In genomic region chr10:99329891-99330674, GRCh38 we compare ENCODE assay signal across 1 cellular context.
A peak's percentile ranks its signal among the peaks of the same experiment; 100 is the strongest.
TF ChIP-seq lines count a peak whose summit lies in the region.

No MANE protein-coding gene starts in this region.

TF ChIP-seq in HepG2, 621 proteins besides CTCF, POLR2A, EP300 and RAD21 (continued from another document and continues in another):
- peak; percentile 83 for TF ChIP-seq ZNF687 (CRISPR knock-in tag; IDR thresholded peaks at IDR 0.05)
- TF ChIP-seq ZNF629 (CRISPR knock-in tag; conservative IDR thresholded peaks at IDR 0.05) = no peak
- TF ChIP-seq TRIM22 (IDR thresholded peaks at IDR 0.05) = no peak
- TF ChIP-seq, protein P1, sequence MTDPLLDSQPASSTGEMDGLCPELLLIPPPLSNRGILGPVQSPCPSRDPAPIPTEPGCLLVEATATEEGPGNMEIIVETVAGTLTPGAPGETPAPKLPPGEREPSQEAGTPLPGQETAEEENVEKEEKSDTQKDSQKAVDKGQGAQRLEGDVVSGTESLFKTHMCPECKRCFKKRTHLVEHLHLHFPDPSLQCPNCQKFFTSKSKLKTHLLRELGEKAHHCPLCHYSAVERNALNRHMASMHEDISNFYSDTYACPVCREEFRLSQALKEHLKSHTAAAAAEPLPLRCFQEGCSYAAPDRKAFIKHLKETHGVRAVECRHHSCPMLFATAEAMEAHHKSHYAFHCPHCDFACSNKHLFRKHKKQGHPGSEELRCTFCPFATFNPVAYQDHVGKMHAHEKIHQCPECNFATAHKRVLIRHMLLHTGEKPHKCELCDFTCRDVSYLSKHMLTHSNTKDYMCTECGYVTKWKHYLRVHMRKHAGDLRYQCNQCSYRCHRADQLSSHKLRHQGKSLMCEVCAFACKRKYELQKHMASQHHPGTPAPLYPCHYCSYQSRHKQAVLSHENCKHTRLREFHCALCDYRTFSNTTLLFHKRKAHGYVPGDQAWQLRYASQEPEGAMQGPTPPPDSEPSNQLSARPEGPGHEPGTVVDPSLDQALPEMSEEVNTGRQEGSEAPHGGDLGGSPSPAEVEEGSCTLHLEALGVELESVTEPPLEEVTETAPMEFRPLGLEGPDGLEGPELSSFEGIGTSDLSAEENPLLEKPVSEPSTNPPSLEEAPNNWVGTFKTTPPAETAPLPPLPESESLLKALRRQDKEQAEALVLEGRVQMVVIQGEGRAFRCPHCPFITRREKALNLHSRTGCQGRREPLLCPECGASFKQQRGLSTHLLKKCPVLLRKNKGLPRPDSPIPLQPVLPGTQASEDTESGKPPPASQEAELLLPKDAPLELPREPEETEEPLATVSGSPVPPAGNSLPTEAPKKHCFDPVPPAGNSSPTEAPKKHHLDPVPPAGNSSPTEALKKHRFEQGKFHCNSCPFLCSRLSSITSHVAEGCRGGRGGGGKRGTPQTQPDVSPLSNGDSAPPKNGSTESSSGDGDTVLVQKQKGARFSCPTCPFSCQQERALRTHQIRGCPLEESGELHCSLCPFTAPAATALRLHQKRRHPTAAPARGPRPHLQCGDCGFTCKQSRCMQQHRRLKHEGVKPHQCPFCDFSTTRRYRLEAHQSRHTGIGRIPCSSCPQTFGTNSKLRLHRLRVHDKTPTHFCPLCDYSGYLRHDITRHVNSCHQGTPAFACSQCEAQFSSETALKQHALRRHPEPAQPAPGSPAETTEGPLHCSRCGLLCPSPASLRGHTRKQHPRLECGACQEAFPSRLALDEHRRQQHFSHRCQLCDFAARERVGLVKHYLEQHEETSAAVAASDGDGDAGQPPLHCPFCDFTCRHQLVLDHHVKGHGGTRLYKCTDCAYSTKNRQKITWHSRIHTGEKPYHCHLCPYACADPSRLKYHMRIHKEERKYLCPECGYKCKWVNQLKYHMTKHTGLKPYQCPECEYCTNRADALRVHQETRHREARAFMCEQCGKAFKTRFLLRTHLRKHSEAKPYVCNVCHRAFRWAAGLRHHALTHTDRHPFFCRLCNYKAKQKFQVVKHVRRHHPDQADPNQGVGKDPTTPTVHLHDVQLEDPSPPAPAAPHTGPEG (CRISPR knock-in tag; IDR thresholded peaks at IDR 0.05) = peak; percentile 71
- no peak for TF ChIP-seq ZUFSP (CRISPR knock-in tag; IDR thresholded peaks at IDR 0.05; ENCODE audit: borderline replicate concordance)
- no peak for TF ChIP-seq E2F1 (CRISPR knock-in tag; IDR thresholded peaks at IDR 0.05)
- TF ChIP-seq ZSCAN5A (CRISPR knock-in tag; IDR thresholded peaks at IDR 0.05; ENCODE audit: borderline replicate concordance) = peak; percentile 23; the same call in 1 of the 2 replicates
- TF ChIP-seq RFXAP (CRISPR knock-in tag; IDR thresholded peaks at IDR 0.05; ENCODE audit: borderline replicate concordance) = no peak; the same call in 1 of the 2 replicates
- TF ChIP-seq SNAPC2 (CRISPR knock-in tag; IDR thresholded peaks at IDR 0.05) = no peak
- no peak for TF ChIP-seq ZNF674 (CRISPR knock-in tag; IDR thresholded peaks at IDR 0.05; ENCODE audit: low read depth)
- TF ChIP-seq ZBTB34 (CRISPR knock-in tag; IDR thresholded peaks at IDR 0.05) = no peak
- peak; percentile 41 for TF ChIP-seq THAP8 (CRISPR knock-in tag; IDR thresholded peaks at IDR 0.05; ENCODE audit: borderline replicate concordance)
- TF ChIP-seq ZBTB49 (CRISPR knock-in tag; IDR thresholded peaks at IDR 0.05; ENCODE audit: borderline replicate concordance) = no peak
- TF ChIP-seq CENPT (CRISPR knock-in tag; IDR thresholded peaks at IDR 0.05; ENCODE audit: low read depth) = peak; percentile 62; the same call in 1 of the 2 replicates
- peak; percentile 46; the same call in 1 of the 2 replicates for TF ChIP-seq ZNF468 (CRISPR knock-in tag; IDR thresholded peaks at IDR 0.05)
- TF ChIP-seq CC2D1A (CRISPR knock-in tag; IDR thresholded peaks at IDR 0.05) = no peak
- TF ChIP-seq, protein P2, sequence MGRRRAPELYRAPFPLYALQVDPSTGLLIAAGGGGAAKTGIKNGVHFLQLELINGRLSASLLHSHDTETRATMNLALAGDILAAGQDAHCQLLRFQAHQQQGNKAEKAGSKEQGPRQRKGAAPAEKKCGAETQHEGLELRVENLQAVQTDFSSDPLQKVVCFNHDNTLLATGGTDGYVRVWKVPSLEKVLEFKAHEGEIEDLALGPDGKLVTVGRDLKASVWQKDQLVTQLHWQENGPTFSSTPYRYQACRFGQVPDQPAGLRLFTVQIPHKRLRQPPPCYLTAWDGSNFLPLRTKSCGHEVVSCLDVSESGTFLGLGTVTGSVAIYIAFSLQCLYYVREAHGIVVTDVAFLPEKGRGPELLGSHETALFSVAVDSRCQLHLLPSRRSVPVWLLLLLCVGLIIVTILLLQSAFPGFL (CRISPR knock-in tag; IDR thresholded peaks at IDR 0.05) = no peak
- TF ChIP-seq FLYWCH1 (CRISPR knock-in tag; IDR thresholded peaks at IDR 0.05) = no peak
- TF ChIP-seq ZNF598 (CRISPR knock-in tag; IDR thresholded peaks at IDR 0.05; ENCODE audit: borderline replicate concordance) = no peak
- no peak for TF ChIP-seq ZNF569 (CRISPR knock-in tag; IDR thresholded peaks at IDR 0.05; ENCODE audit: borderline replicate concordance)
- no peak for TF ChIP-seq PRMT3 (CRISPR knock-in tag; IDR thresholded peaks at IDR 0.05; ENCODE audit: borderline replicate concordance, low read depth)
- TF ChIP-seq ZNF577 (CRISPR knock-in tag; IDR thresholded peaks at IDR 0.05; ENCODE audit: borderline replicate concordance, low read depth) = no peak
- TF ChIP-seq, protein P3, sequence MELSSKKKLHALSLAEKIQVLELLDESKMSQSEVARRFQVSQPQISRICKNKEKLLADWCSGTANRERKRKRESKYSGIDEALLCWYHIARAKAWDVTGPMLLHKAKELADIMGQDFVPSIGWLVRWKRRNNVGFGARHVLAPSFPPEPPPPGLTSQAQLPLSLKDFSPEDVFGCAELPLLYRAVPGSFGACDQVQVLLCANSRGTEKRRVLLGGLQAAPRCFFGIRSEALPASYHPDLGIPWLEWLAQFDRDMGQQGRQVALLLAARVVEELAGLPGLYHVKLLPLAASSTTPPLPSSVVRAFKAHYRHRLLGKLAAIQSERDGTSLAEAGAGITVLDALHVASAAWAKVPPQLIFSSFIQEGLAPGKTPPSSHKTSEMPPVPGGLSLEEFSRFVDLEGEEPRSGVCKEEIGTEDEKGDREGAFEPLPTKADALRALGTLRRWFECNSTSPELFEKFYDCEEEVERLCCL (CRISPR knock-in tag; IDR thresholded peaks at IDR 0.05; ENCODE audit: borderline replicate concordance) = no peak
- no peak for TF ChIP-seq RFX1 (IDR thresholded peaks at IDR 0.05)
- TF ChIP-seq ZNF607 (CRISPR knock-in tag; IDR thresholded peaks at IDR 0.05; ENCODE audit: borderline replicate concordance) = peak; percentile 18; the same call in 1 of the 2 replicates
- no peak for TF ChIP-seq ZNF776 (CRISPR knock-in tag; IDR thresholded peaks at IDR 0.05)
- no peak for TF ChIP-seq PLRG1 (conservative IDR thresholded peaks at IDR 0.05)
- TF ChIP-seq HNRNPK (IDR thresholded peaks at IDR 0.05; ENCODE audit: low read depth, low read length, poor library complexity, severe bottlenecking) = peak; percentile 19
- TF ChIP-seq ZNF333 (CRISPR knock-in tag; IDR thresholded peaks at IDR 0.05; ENCODE audit: borderline replicate concordance) = no peak
